ENCODE assay signal across 8 cellular contexts in the genomic region with DNA sequence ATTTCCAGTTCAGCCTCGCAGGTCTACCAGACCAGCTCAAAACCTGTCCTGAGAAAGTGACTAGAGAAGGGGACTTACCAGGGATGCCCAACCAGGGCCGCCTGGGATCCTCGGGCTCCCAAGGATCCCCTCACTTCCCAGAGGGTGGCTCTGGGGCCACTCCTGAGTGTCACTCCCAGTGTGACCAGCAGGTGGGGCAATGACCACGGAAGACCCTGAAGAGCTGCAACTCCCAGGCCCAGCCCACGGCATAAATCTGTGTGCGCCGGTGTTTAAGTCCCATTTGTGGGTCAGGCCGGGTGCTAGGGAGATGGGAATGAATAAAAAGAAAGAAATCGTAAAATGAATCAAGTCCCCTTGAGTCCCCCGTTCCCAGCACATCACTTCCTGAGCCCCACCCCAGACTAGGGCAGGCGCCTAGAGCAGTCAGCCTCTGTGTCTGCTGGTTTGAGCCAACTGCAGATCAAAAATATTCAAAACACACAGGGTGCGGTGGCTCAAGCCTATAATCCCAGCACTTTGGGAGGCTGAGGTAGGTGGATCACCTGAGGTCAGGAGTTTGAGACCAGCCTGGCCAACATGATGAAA. TPM values are rescaled to one million over a fixed set of nuclear protein-coding genes. Genes with fewer than 3 reads are reported as not detected.
DNase-seq lines count a peak whose midpoint lies in the region; ATAC-seq, FAIRE-seq and TF ChIP-seq lines count a peak whose summit lies in the region.

No MANE protein-coding gene starts in this region.

- no peaks in the 10 kb centered on the region for H4K20me1 ChIP-seq in DOHH2 (ENCODE audit: control insufficient read depth, insufficient read depth, low read depth, low read length)

- H3K4me3 ChIP-seq in DOHH2 (ENCODE audit: low read length) (no peak overlapping the region), fibroblast of pulmonary artery (replicated peaks; ENCODE audit: low read depth, low read length) (no peak overlapping the region), thoracic aorta (no peak overlapping the region)

- H3K27me3 Mint-ChIP-seq in activated T-cell treated with anti-CD3 and anti-CD28 coated beads, Interleukin-2, amount 50 U/mL, for 72 hours (ENCODE audit: low read depth) = no peaks in the 10 kb centered on the region

- H3K4me1 ChIP-seq in DOHH2 (ENCODE audit: control insufficient read depth, low read length) = peaks cover 47% of the 10 kb centered on the region
- peaks cover 20 to 45% of the 10 kb centered on the region in 2 donors for H3K4me1 ChIP-seq in thoracic aorta (ENCODE audit: control insufficient read depth in 1 of 2, low read depth in 2 of 2)

- peaks cover 17% of the 10 kb centered on the region for H3K36me3 ChIP-seq in DOHH2 (ENCODE audit: control insufficient read depth, low read length)
- H3K36me3 ChIP-seq in thoracic aorta = peaks cover 9% of the 10 kb centered on the region

- ATAC-seq in activated T-cell treated with anti-CD3 and anti-CD28 coated beads, Interleukin-2, amount 50 U/mL, for 72 hours (replicated peaks in 1 of 2) = peak; percentile 54 to 61
- ATAC-seq in thoracic aorta (ENCODE audit: insufficient number of reproducible peaks, low FRiP score, low read depth) (peak; percentile 51), HG03432 (IDR thresholded peaks at IDR 0.05; ENCODE audit: unreplicated experiment) (no peak)

- no peak overlapping the region for H3K27ac ChIP-seq in DOHH2 (ENCODE audit: low read depth, low read length)
- peak overlapping the region; percentile 22 to 25 for H3K27ac ChIP-seq in thoracic aorta

- H3K9me3 ChIP-seq in DOHH2 (ENCODE audit: control insufficient read depth, insufficient read depth, low read length) (no peaks in the 10 kb centered on the region), thoracic aorta (no peaks in the 10 kb centered on the region)

- peak overlapping the region; percentile 79 for H3K27ac Mint-ChIP-seq in activated T-cell treated with anti-CD3 and anti-CD28 coated beads, Interleukin-2, amount 50 U/mL, for 72 hours

- H3K36me3 Mint-ChIP-seq in activated T-cell treated with anti-CD3 and anti-CD28 coated beads, Interleukin-2, amount 50 U/mL, for 72 hours (ENCODE audit: insufficient read depth in 2 of 2) = peaks cover 6 to 13% of the 10 kb centered on the region in 2 donors

- H3K4me1 Mint-ChIP-seq in activated T-cell treated with anti-CD3 and anti-CD28 coated beads, Interleukin-2, amount 50 U/mL, for 72 hours (ENCODE audit: low read depth) = peaks cover 85% of the 10 kb centered on the region

- H3K27me3 ChIP-seq in DOHH2 (ENCODE audit: control insufficient read depth, low read length) (no peaks in the 10 kb centered on the region), thoracic aorta (replicated peaks; ENCODE audit: insufficient read depth) (no peaks in the 10 kb centered on the region)

- DNase-seq in RCC 7860 (ENCODE audit: low spot score) (peak; percentile 30), fibroblast of pulmonary artery (ENCODE audit: low read depth) (peak; percentile 87), nucleus accumbens (lab: John Stamatoyannopoulos, UW) (peak in 53 of 56 donors; percentile 14 to 92 (median 70)), thoracic aorta (ENCODE audit: low spot score) (no peak)
- peak; percentile 85 to 91 for DNase-seq in activated T-cell treated with anti-CD3 and anti-CD28 coated beads, Interleukin-2, amount 50 U/mL, for 72 hours

- TF ChIP-seq RAD21 in Ishikawa (IDR thresholded peaks at IDR 0.05; ENCODE audit: low read depth) = peak; percentile 86

- FAIRE-seq in RCC 7860 (lab: Jason Lieb, UNC) = no peak

- TF ChIP-seq EP300 in Ishikawa (IDR thresholded peaks at IDR 0.05; ENCODE audit: borderline replicate concordance) = no peak

- TF ChIP-seq CTCF in DOHH2 (IDR thresholded peaks at IDR 0.05; ENCODE audit: low read depth, low read length, poor library complexity, severe bottlenecking) (peak; percentile 90), fibroblast of pulmonary artery (IDR thresholded peaks at IDR 0.05; ENCODE audit: low read length, missing control alignments) (peak; percentile 81), thoracic aorta (IDR thresholded peaks at IDR 0.05) (peak; percentile 95)

- H3K9me3 Mint-ChIP-seq in activated T-cell treated with anti-CD3 and anti-CD28 coated beads, Interleukin-2, amount 50 U/mL, for 72 hours = no peaks in the 10 kb centered on the region

- H3K79me2 ChIP-seq in DOHH2 (ENCODE audit: control insufficient read depth, low read length) = no peaks in the 10 kb centered on the region

- H3K9me2 ChIP-seq in DOHH2 (replicated peaks; ENCODE audit: control insufficient read depth, low read length) = no peaks in the 10 kb centered on the region

- peak overlapping the region; percentile 58 to 76 for H3K4me3 Mint-ChIP-seq in activated T-cell treated with anti-CD3 and anti-CD28 coated beads, Interleukin-2, amount 50 U/mL, for 72 hours

- H3F3A ChIP-seq in DOHH2 (ENCODE audit: control insufficient read depth, insufficient read depth) = peaks cover 17% of the 10 kb centered on the region

- no peak overlapping the region; the same call in 1 of the 2 replicates for H3K4me2 ChIP-seq in DOHH2 (ENCODE audit: low read length)

TF ChIP-seq in Ishikawa, 13 proteins besides CTCF, POLR2A, EP300 and RAD21:
- TF ChIP-seq, protein P1, sequence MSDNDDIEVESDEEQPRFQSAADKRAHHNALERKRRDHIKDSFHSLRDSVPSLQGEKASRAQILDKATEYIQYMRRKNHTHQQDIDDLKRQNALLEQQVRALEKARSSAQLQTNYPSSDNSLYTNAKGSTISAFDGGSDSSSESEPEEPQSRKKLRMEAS (IDR thresholded peaks at IDR 0.05) = no peak
- TF ChIP-seq CEBPB (IDR thresholded peaks at IDR 0.05) = no peak
- no peak for TF ChIP-seq REST (IDR thresholded peaks at IDR 0.05; ENCODE audit: low read depth)
- no peak for TF ChIP-seq CREB1 (IDR thresholded peaks at IDR 0.05; ENCODE audit: low read depth)
- no peak for TF ChIP-seq FOXM1 (IDR thresholded peaks at IDR 0.05; ENCODE audit: borderline replicate concordance, low read depth)
- TF ChIP-seq YY1 (IDR thresholded peaks at IDR 0.05; ENCODE audit: low read depth) = no peak
TF ChIP-seq in Ishikawa: peak in this region for 0.

RNA-seq across cellular contexts. Expression of gene PTGIR, which starts 10.7 kb away (rescaled TPM):
- total RNA-seq in activated T-cell treated with anti-CD3 and anti-CD28 coated beads, Interleukin-2, amount 50 U/mL, for 72 hours = 10 to 100 TPM; 32.4 to 47.1 TPM
- 100 to 1,000 TPM; 106 to 207 TPM for total RNA-seq in thoracic aorta

RNA-seq across cellular contexts. Expression of gene CALM3, which starts 13.1 kb away (rescaled TPM):
- total RNA-seq in activated T-cell treated with anti-CD3 and anti-CD28 coated beads, Interleukin-2, amount 50 U/mL, for 72 hours = 100 to 1,000 TPM; 292 to 300 TPM
- 100 to 1,000 TPM; 181 to 202 TPM for total RNA-seq in thoracic aorta

RNA-seq across cellular contexts. Expression of gene GNG8, which starts 21.8 kb away (rescaled TPM):
- total RNA-seq in activated T-cell treated with anti-CD3 and anti-CD28 coated beads, Interleukin-2, amount 50 U/mL, for 72 hours = 10 to 100 TPM; 24.8 to 29.5 TPM
- not detected for total RNA-seq in thoracic aorta

RNA-seq across cellular contexts. Expression of gene DACT3, which starts 46.8 kb away (rescaled TPM):
- total RNA-seq in activated T-cell treated with anti-CD3 and anti-CD28 coated beads, Interleukin-2, amount 50 U/mL, for 72 hours = 1 to 10 TPM; 3.4 to 7.0 TPM
- total RNA-seq in thoracic aorta = 100 to 1,000 TPM; 118 to 138 TPM

Comparison
In these comparisons a context has a peak if more than half of its experiments do, and no peak if none do; other contexts are left out.
1. RNA of gene GNG8, which starts 21.8 kb away (total RNA-seq): 24.8 to 29.5 TPM in activated T-cell treated with anti-CD3 and anti-CD28 coated beads, Interleukin-2, amount 50 U/mL, for 72 hours; not detected in thoracic aorta; every median in the first group is over 10 times any median in the second.
2. Peak in every context shown above with its lines, with median percentiles within 50 percentile points of each other: CTCF ChIP-seq.